Comparison of ENCODE assay signal across 14 cellular contexts in the genomic region with DNA sequence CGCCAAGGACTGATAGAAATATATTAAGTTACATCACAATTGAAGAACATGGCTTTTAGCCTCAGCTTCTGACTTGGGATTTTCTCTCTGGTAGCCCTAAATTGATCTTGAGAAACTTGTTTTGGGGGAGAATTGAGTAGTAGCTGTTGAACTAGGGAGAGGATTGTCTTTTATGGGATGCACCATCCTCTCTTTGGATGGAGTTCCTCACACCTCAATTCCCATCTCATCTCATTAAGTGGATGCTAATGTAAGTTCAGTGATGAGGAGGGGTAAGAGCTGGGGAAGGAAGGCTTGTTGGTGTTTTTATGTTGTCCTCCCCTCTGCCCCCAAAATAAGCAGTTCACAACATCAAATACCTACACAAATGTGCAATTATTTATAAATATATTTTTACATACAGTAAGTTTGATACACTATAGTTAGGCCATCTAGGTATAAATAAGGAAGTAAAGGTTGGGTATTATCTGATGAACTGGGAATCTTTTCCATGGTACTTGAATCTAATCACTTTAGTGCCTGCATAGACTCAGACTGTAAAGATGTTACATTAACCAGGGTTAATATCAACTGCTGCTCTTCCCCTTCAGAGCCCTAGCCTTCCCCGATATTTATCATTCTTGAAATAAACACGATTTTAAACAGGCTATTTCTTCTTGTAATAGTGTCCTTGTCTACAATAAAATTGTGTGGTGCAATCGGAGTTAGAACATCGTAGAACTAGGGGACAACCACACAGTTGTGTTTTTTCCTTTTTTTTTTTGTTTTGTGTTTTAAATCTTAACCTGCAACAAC. TPM values are rescaled to one million over a fixed set of nuclear protein-coding genes. Genes with fewer than 3 reads are reported as not detected.
DNase-seq lines count a peak whose midpoint lies in the region; ATAC-seq and TF ChIP-seq lines count a peak whose summit lies in the region.
"Had no signal": no experiment of that assay in that cellular context is flagged by ENCODE, and none has a peak within 500 bp of the region (broad histone marks: within the 10 kb centered on the region; RNA-seq: fewer than 3 reads in every experiment).

No MANE protein-coding gene starts in this region.

- TF ChIP-seq POLR2A in transverse colon (IDR thresholded peaks at IDR 0.05): no peak

- no peaks in the 10 kb centered on the region for H3K9me3 Mint-ChIP-seq in effector memory CD8-positive, alpha-beta T cell
- H3K9me3 Mint-ChIP-seq: activated T-cell treated with anti-CD3 and anti-CD28 coated beads, Interleukin-2, amount 50 U/mL, for 24 hours; central memory CD8-positive, alpha-beta T cell; natural killer cell treated with Interleukin-12 subunit alpha and Interleukin-12 subunit beta and Interleukin-15 and Interleukin-18, amount 100 ng/mL, for 72 hours had no signal

- no peak overlapping the region for H2BK5ac ChIP-seq in mesendoderm (ENCODE audit: low read length)

- no peak overlapping the region for H2AK5ac ChIP-seq in mesendoderm (ENCODE audit: low read length)

- no peak overlapping the region for H2BK120ac ChIP-seq in mesendoderm (ENCODE audit: low read depth, low read length)

- H3K9ac ChIP-seq in HUES64 (ENCODE audit: low read depth, low read length) (peak overlapping the region; percentile 100), mesendoderm (ENCODE audit: low read length) (peak overlapping the region; percentile 52)

- H3K36me3 Mint-ChIP-seq in effector memory CD8-positive, alpha-beta T cell (ENCODE audit: insufficient read depth): no peaks in the 10 kb centered on the region
- H3K36me3 Mint-ChIP-seq: natural killer cell treated with Interleukin-12 subunit alpha and Interleukin-12 subunit beta and Interleukin-15 and Interleukin-18, amount 100 ng/mL, for 72 hours had no signal

- no peak for TF ChIP-seq EP300 in transverse colon (IDR thresholded peaks at IDR 0.05; ENCODE audit: low read depth)

- DNase-seq in dorsolateral prefrontal cortex (no peak), mesendoderm (peak; percentile 33), transverse colon (no peak), NCI-H526 (lab: John Stamatoyannopoulos, UW) (no peak), kidney glomerular epithelial cell (lab: John Stamatoyannopoulos, UW) (no peak)
- no peak for DNase-seq in effector memory CD8-positive, alpha-beta T cell
- DNase-seq: activated T-cell treated with anti-CD3 and anti-CD28 coated beads, Interleukin-2, amount 50 U/mL, for 24 hours; KBM-7; NCI-H2107; stimulated activated CD4-positive, alpha-beta T cell treated with anti-CD3 and anti-CD28 coated beads, Interleukin-4, amount 100 ng/mL, for 24 hours had no signal

- in situ Hi-C loops in transverse colon (cut with MboI; ENCODE audit: low pct_ligation_motif_present in 1 of 4, low pct_unique_long_range_greater_than_20kb in 1 of 4, low sequenced_read_pairs in 3 of 4): loop anchor here in 3 of 4 donors (25.0 kb wide), 1 partner anchor 598 kb away; no protein-coding TSS in a partner anchor

- H2BK15ac ChIP-seq in mesendoderm (replicated peaks; ENCODE audit: low read depth): no peak overlapping the region

- peaks cover 46 to 57% of the 10 kb centered on the region in 2 donors for H3K27me3 Mint-ChIP-seq in effector memory CD8-positive, alpha-beta T cell

- H3K27me3 ChIP-seq in HUES64 (ENCODE audit: insufficient read depth, low read length) (no peaks in the 10 kb centered on the region), dorsolateral prefrontal cortex (peaks cover 0 to 20% (median 4%) of the 10 kb centered on the region in 45 donors), mesendoderm (ENCODE audit: insufficient read depth, low read length, poor library complexity) (no peaks in the 10 kb centered on the region), transverse colon (peaks cover 52% of the 10 kb centered on the region)

- no peak for ATAC-seq in effector memory CD8-positive, alpha-beta T cell (replicated peaks)
- ATAC-seq: natural killer cell treated with Interleukin-12 subunit alpha and Interleukin-12 subunit beta and Interleukin-15 and Interleukin-18, amount 100 ng/mL, for 72 hours had no signal

- intact Hi-C loops in dorsolateral prefrontal cortex (cut with DNase I): loop anchor here (10.0 kb wide), 3 partner anchors 405 to 595 kb away; no protein-coding TSS in a partner anchor
- intact Hi-C loops in transverse colon (cut with DNase I; ENCODE audit: low total_unique reads): no loop called here

- H3K4me1 ChIP-seq in HUES64 (ENCODE audit: insufficient read depth, low read length) (peaks cover 56% of the 10 kb centered on the region), mesendoderm (ENCODE audit: control insufficient read depth, low read depth, low read length) (peaks cover 8% of the 10 kb centered on the region), transverse colon (peaks cover 0 to 14% (median 6%) of the 10 kb centered on the region in 4 donors)

- H3K79me1 ChIP-seq in mesendoderm (ENCODE audit: low read length): no peaks in the 10 kb centered on the region

- H3K4me2 ChIP-seq in mesendoderm (ENCODE audit: low read length): peak overlapping the region; percentile 19

- H3K23ac ChIP-seq in mesendoderm (ENCODE audit: low read length): no peak overlapping the region

- H3K27ac ChIP-seq in HUES64 (ENCODE audit: low read depth, low read length) (peak overlapping the region; percentile 99; the same call in 1 of the 2 replicates), dorsolateral prefrontal cortex (peak overlapping the region in 31 of 59 donors; percentile 2 to 92 (median 56)), mesendoderm (ENCODE audit: low read depth, low read length) (peak overlapping the region; percentile 53), transverse colon (peak overlapping the region in 3 of 4 donors; percentile 11 to 22 (median 20))
- H3K27ac ChIP-seq: VCaP had no signal

- TF ChIP-seq CTCF in dorsolateral prefrontal cortex (IDR thresholded peaks at IDR 0.05 in 54 of 56, conservative IDR thresholded peaks at IDR 0.05 in 2 of 56; ENCODE audit: low read depth in 1 of 56, partially characterized antibody in 56 of 56) (no peak), transverse colon (IDR thresholded peaks at IDR 0.05) (no peak)

- H3K4me1 Mint-ChIP-seq in effector memory CD8-positive, alpha-beta T cell (ENCODE audit: low read depth in 2 of 2): peaks cover 13 to 19% of the 10 kb centered on the region in 2 donors

- H4K8ac ChIP-seq in mesendoderm (ENCODE audit: low read depth, low read length): no peak overlapping the region

- no peak overlapping the region for H4K5ac ChIP-seq in mesendoderm (ENCODE audit: low read length)

- H3K36me3 ChIP-seq in HUES64 (ENCODE audit: insufficient read depth, low read length) (peaks cover 49% of the 10 kb centered on the region), mesendoderm (ENCODE audit: control insufficient read depth, insufficient read depth, low read length) (peaks cover 3% of the 10 kb centered on the region), transverse colon (no peaks in the 10 kb centered on the region)

- H3K4me3 ChIP-seq in HUES64 (ENCODE audit: low read length) (peak overlapping the region; percentile 99), dorsolateral prefrontal cortex (peak overlapping the region in 57 of 59 donors; percentile 7 to 80 (median 65)), mesendoderm (ENCODE audit: low read length) (peak overlapping the region; percentile 24), transverse colon (no peak overlapping the region)

- WGBS in HUES64: 33% methylated on average over 3 of the region's 5 CpGs
- no CpG with 5 or more reads among the region's 5 CpGs for WGBS in mesendoderm (ENCODE audit: extremely low coverage, insufficient coverage, low lambda C conversion rate)
- 61 to 73% methylated on average over 5 of the region's 5 CpGs for WGBS in transverse colon (ENCODE audit: low coverage in 1 of 2), 2 donors

- H3K18ac ChIP-seq in mesendoderm (ENCODE audit: low read length): no peak overlapping the region

- H3K56ac ChIP-seq in mesendoderm (ENCODE audit: low read length): peak overlapping the region; percentile 29

- H3K9me3 ChIP-seq in HUES64 (ENCODE audit: insufficient read depth, low read depth, low read length) (no peaks in the 10 kb centered on the region), transverse colon (no peaks in the 10 kb centered on the region)

- no peak overlapping the region for H3K4ac ChIP-seq in mesendoderm (ENCODE audit: low read depth, low read length)

- H3K4me3 Mint-ChIP-seq in effector memory CD8-positive, alpha-beta T cell: no peak overlapping the region
- H3K4me3 Mint-ChIP-seq: activated T-cell treated with anti-CD3 and anti-CD28 coated beads, Interleukin-2, amount 50 U/mL, for 24 hours; central memory CD8-positive, alpha-beta T cell; natural killer cell treated with Interleukin-12 subunit alpha and Interleukin-12 subunit beta and Interleukin-15 and Interleukin-18, amount 100 ng/mL, for 72 hours had no signal

- peaks cover 80% of the 10 kb centered on the region for H3K79me2 ChIP-seq in mesendoderm (ENCODE audit: control insufficient read depth, insufficient read depth, low read length)

- H3K27ac Mint-ChIP-seq in effector memory CD8-positive, alpha-beta T cell: no peak overlapping the region
- H3K27ac Mint-ChIP-seq: activated T-cell treated with anti-CD3 and anti-CD28 coated beads, Interleukin-2, amount 50 U/mL, for 24 hours; natural killer cell treated with Interleukin-12 subunit alpha and Interleukin-12 subunit beta and Interleukin-15 and Interleukin-18, amount 100 ng/mL, for 72 hours had no signal

RNA-seq across cellular contexts. Expression of gene GJA1, which starts 4.2 kb away (rescaled TPM):
- polyA plus RNA-seq in HUES64 (2013, experiment 1 of 2): 665 TPM
- 644 TPM for polyA plus RNA-seq in HUES64 (2013, experiment 2 of 2)
- total RNA-seq in dorsolateral prefrontal cortex: 100 to 1,000 TPM in 119 of 120 experiments, 10 to 100 TPM in 1; 64.1 to 734 (median 284) TPM
- polyA plus RNA-seq in mesendoderm (2013, experiment 1 of 2): 921 TPM
- polyA plus RNA-seq in mesendoderm (2013, experiment 2 of 2): 892 TPM
- 10 to 100 TPM in 2 of 4 donors, 1 to 10 TPM in 2; 3.5 to 12.2 (median 7.8) TPM for total RNA-seq in transverse colon
- total RNA-seq: natural killer cell treated with Interleukin-12 subunit alpha and Interleukin-12 subunit beta and Interleukin-15 and Interleukin-18, amount 100 ng/mL, for 72 hours had no signal

Comparison
In these comparisons a context has a peak if more than half of its experiments do, and no peak if none do; other contexts are left out.
1. H3K27ac ChIP-seq: peak in every context shown above with its lines; median percentile 99 in HUES64; 56 in dorsolateral prefrontal cortex; 53 in mesendoderm; 20 in transverse colon.
2. H3K4me3 ChIP-seq: peak in HUES64 (single experiment), dorsolateral prefrontal cortex (57 of 59) and mesendoderm (single experiment); none in transverse colon (0 of 4).
3. RNA of gene GJA1, which starts 4.2 kb away (total RNA-seq): 64.1 to 734 TPM in dorsolateral prefrontal cortex; 3.5 to 12.2 TPM in transverse colon; every median in the first group is over 4 times any median in the second.